In genomic region chr11:86955674-86956522, GRCh38 we compare ENCODE assay signal across 1 cellular context.
TF ChIP-seq lines count a peak whose summit lies in the region.

No MANE protein-coding gene starts in this region.

TF ChIP-seq in K562, 482 proteins besides CTCF, POLR2A, EP300 and RAD21 (continued from another document):
- TF ChIP-seq MCM2 (IDR thresholded peaks at IDR 0.05; ENCODE audit: low read depth) (no peak), LCOR (CRISPR knock-in tag; IDR thresholded peaks at IDR 0.05) (peak; percentile 55; the same call in 1 of the 2 replicates), RREB1 (CRISPR knock-in tag; IDR thresholded peaks at IDR 0.05) (no peak), BRD9 (IDR thresholded peaks at IDR 0.05; ENCODE audit: low read depth, partially characterized antibody) (peak; percentile 80), HMGN3 (IDR thresholded peaks at IDR 0.05; ENCODE audit: borderline replicate concordance, extremely low read depth, insufficient read length, low read depth, low read length) (peak; percentile 67), CXXC5 (CRISPR knock-in tag; IDR thresholded peaks at IDR 0.05) (peak; percentile 66)
TF ChIP-seq in K562: peak in this region for 90.
